ENCODE assay signal across 8 cellular contexts in the genomic region with DNA sequence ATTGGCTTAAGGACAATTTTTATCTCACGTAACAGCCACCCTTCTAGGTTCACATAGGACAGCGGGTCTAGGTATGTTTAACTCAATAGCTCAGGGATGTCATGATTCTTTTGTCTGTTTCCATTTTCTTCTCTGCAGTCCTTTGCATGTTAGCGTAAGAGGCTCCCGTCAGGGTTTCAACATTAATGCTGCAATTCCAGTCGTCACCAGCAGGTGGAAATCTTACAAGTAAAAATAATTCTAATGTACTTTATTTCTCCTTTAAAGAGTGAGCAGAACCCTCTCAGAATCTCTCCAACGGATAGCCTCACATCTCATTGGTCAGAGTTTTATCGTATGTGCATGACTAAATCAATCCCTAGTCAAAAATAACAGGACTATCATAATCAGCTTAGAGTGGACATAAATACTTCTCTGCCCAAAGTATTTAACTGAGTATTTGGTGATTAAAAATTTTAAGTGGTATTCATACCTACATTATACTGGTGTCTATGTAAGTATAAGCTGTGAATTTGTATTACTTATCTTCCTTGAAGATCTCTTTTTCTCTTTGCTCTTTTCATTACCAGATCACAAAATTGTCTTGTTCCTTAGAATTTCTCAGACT.
DNase-seq lines count a peak whose midpoint lies in the region; ATAC-seq, FAIRE-seq and TF ChIP-seq lines count a peak whose summit lies in the region.

No MANE protein-coding gene starts in this region.

- DNase-seq in activated CD8-positive, alpha-beta memory T cell treated with anti-CD3 and anti-CD28 coated beads for 24 hours: peak; percentile 56
- no peak for DNase-seq in activated CD8-positive, alpha-beta memory T cell treated with anti-CD3 and anti-CD28 coated beads, Interleukin-2, amount 50 U/mL, for 4 hours
- DNase-seq in H54 (ENCODE audit: insufficient read length, low spot score) (peak; percentile 0), NCI-H1417 treated with DMSO at 0.1 percent for 48 hours (lab: John Stamatoyannopoulos, UW) (peak; percentile 35), globus pallidus (ENCODE audit: low spot score) (peak; percentile 55), retina (peak; percentile 3)
- DNase-seq in activated CD4-positive, alpha-beta T cell treated with anti-CD3 and anti-CD28 coated beads, Interleukin-2, amount 50 U/mL, for 4 hours: peak; percentile 2 to 4

- no peak for TF ChIP-seq POLR2A in H54 (IDR thresholded peaks at IDR 0.05; ENCODE audit: low read depth, low read length)

- FAIRE-seq in H54 (lab: Jason Lieb, UNC): peak; percentile 36

- ATAC-seq in GM19455 (IDR thresholded peaks at IDR 0.05; ENCODE audit: unreplicated experiment): no peak
